Comparison of ENCODE assay signal across 9 cellular contexts in the genomic region with DNA sequence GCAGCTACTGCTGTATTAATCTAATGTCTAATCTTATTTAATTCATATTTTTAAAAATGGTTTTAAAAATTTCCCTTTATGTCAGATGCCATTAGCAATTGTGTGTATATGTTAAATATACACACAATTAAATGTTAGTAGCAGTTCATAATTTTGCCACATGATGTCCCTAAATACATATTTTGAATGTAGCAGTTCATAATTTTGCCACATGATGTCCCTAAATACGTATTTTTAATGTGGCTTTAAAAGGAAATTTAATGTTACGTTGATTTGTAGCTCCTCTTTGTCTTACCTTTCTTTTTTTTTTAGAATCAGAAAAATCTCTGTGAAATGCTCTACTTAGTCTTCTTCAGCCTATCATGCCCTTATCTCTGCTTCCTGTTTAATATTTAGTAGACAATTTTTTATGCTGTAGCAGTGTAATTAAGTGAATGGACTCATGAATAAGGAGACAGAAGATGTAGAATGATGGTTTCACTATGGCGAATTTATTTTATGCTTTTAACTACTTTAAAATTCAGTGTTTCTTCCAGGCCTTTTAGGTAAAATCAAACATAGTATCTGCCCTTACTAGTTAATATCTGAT. TPM values are rescaled to one million over a fixed set of nuclear protein-coding genes. Genes with fewer than 3 reads are reported as not detected.
DNase-seq lines count a peak whose midpoint lies in the region; TF ChIP-seq lines count a peak whose summit lies in the region.
"Had no signal": no experiment of that assay in that cellular context is flagged by ENCODE, and none has a peak within 500 bp of the region (broad histone marks: within the 10 kb centered on the region; RNA-seq: fewer than 3 reads in every experiment).

No MANE protein-coding gene starts in this region.

- H3K79me2 ChIP-seq in neural cell (replicated peaks; ENCODE audit: insufficient read depth, low read length), result no peaks in the 10 kb centered on the region

- H3F3A ChIP-seq in neural cell (ENCODE audit: insufficient read depth, low read length, poor library complexity, severe bottlenecking), result no peaks in the 10 kb centered on the region

- H3K9ac ChIP-seq in neural cell (ENCODE audit: low read length), result no peak overlapping the region

- peak; percentile 67 for TF ChIP-seq CTCF in cardiac fibroblast (IDR thresholded peaks at IDR 0.05; ENCODE audit: low read depth, low read length)
- TF ChIP-seq CTCF in neural cell (IDR thresholded peaks at IDR 0.05; ENCODE audit: poor library complexity, severe bottlenecking), result peak; percentile 92

- H3K27me3 ChIP-seq in neural cell (ENCODE audit: insufficient read depth, low read depth, low read length), result no peaks in the 10 kb centered on the region

- H3K9me2 ChIP-seq in neural cell (ENCODE audit: insufficient read depth, low read length), result no peaks in the 10 kb centered on the region

- H3K4me3 ChIP-seq in cardiac fibroblast (replicated peaks in 1 of 2; ENCODE audit: low read depth in 2 of 2, low read length in 2 of 2) (no peak overlapping the region), neural cell (ENCODE audit: low read length) (no peak overlapping the region)

- TF ChIP-seq EP300 in neural cell (conservative IDR thresholded peaks at IDR 0.05; ENCODE audit: poor library complexity, severe bottlenecking), result no peak

- no peaks in the 10 kb centered on the region for H4K20me1 ChIP-seq in neural cell (ENCODE audit: insufficient read depth)

- H3K36me3 ChIP-seq in neural cell (ENCODE audit: insufficient read depth, low read length), result no peaks in the 10 kb centered on the region

- no peak overlapping the region for H2AFZ ChIP-seq in neural cell (ENCODE audit: low read depth, low read length)

- no peak overlapping the region for H3K27ac ChIP-seq in neural cell (ENCODE audit: low read length)

- no peaks in the 10 kb centered on the region for H3K9me3 ChIP-seq in neural cell (ENCODE audit: low read length)

- no peak overlapping the region for H3K4me2 ChIP-seq in neural cell (ENCODE audit: low read length)

- peak; percentile 83 for TF ChIP-seq RAD21 in neural cell (conservative IDR thresholded peaks at IDR 0.05)

- DNase-seq in NCI-H748 (lab: John Stamatoyannopoulos, UW; ENCODE audit: unreplicated experiment), result peak; percentile 41
- DNase-seq in NCI-H748 treated with DMSO at 0.1 percent for 48 hours (lab: John Stamatoyannopoulos, UW), result no peak
- DNase-seq in HCEC 1CT, result peak; percentile 37
- DNase-seq in NCI-H1105 (lab: John Stamatoyannopoulos, UW), result peak; percentile 9
- DNase-seq in cardiac fibroblast (ENCODE audit: low read depth in 2 of 2), result peak; percentile 70 to 74
- DNase-seq in NCI-H2081 treated with DMSO at 0.1 percent for 48 hours (lab: John Stamatoyannopoulos, UW), result no peak
- no peak for DNase-seq in SHP77 (lab: John Stamatoyannopoulos, UW)

TF ChIP-seq in neural cell, 6 proteins besides CTCF, POLR2A, EP300 and RAD21:
- TF ChIP-seq TAF1 (IDR thresholded peaks at IDR 0.05; ENCODE audit: low read depth) (no peak), MXI1 (conservative IDR thresholded peaks at IDR 0.05; ENCODE audit: poor library complexity, severe bottlenecking) (no peak), EZH2 (IDR thresholded peaks at IDR 0.05; ENCODE audit: borderline replicate concordance, insufficient read depth, low read length, poor library complexity, severe bottlenecking) (no peak), SMC3 (conservative IDR thresholded peaks at IDR 0.05; ENCODE audit: poor library complexity) (peak; percentile 79), POLR2AphosphoS5 (IDR thresholded peaks at IDR 0.05) (no peak)
- TF ChIP-seq, protein P1, sequence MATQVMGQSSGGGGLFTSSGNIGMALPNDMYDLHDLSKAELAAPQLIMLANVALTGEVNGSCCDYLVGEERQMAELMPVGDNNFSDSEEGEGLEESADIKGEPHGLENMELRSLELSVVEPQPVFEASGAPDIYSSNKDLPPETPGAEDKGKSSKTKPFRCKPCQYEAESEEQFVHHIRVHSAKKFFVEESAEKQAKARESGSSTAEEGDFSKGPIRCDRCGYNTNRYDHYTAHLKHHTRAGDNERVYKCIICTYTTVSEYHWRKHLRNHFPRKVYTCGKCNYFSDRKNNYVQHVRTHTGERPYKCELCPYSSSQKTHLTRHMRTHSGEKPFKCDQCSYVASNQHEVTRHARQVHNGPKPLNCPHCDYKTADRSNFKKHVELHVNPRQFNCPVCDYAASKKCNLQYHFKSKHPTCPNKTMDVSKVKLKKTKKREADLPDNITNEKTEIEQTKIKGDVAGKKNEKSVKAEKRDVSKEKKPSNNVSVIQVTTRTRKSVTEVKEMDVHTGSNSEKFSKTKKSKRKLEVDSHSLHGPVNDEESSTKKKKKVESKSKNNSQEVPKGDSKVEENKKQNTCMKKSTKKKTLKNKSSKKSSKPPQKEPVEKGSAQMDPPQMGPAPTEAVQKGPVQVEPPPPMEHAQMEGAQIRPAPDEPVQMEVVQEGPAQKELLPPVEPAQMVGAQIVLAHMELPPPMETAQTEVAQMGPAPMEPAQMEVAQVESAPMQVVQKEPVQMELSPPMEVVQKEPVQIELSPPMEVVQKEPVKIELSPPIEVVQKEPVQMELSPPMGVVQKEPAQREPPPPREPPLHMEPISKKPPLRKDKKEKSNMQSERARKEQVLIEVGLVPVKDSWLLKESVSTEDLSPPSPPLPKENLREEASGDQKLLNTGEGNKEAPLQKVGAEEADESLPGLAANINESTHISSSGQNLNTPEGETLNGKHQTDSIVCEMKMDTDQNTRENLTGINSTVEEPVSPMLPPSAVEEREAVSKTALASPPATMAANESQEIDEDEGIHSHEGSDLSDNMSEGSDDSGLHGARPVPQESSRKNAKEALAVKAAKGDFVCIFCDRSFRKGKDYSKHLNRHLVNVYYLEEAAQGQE (IDR thresholded peaks at IDR 0.05; ENCODE audit: borderline replicate concordance), result no peak

RNA-seq across cellular contexts. Expression of a gene that starts 26.1 kb away (rescaled TPM):
- 0.09 TPM in 1 of 2 replicates, not detected in the other for polyA plus RNA-seq in neural cell
- not detected in 2 replicates for polyA minus RNA-seq in neural cell
- polyA plus RNA-seq: urinary bladder had no signal

Comparison
In these comparisons a context has a peak if more than half of its experiments do, and no peak if none do; other contexts are left out.
1. DNase-seq: peak in NCI-H748 (single experiment), HCEC 1CT (single experiment), NCI-H1105 (single experiment) and cardiac fibroblast (2 of 2); none in NCI-H748 treated with DMSO at 0.1 percent for 48 hours (single experiment), NCI-H2081 treated with DMSO at 0.1 percent for 48 hours (single experiment) and SHP77 (0 of 2).